Comparison of ENCODE assay signal across 19 cellular contexts in genomic region chr12:109897029-109897428, GRCh38. TPM values are rescaled to one million over a fixed set of nuclear protein-coding genes. Genes with fewer than 3 reads are reported as not detected.
A peak's percentile ranks its signal among the peaks of the same experiment; 100 is the strongest.
DNase-seq lines count a peak whose midpoint lies in the region; ATAC-seq, FAIRE-seq and TF ChIP-seq lines count a peak whose summit lies in the region.
"Had no signal": no experiment of that assay in that cellular context is flagged by ENCODE, and none has a peak within 500 bp of the region (broad histone marks: within the 10 kb centered on the region; RNA-seq: fewer than 3 reads in every experiment).

No MANE protein-coding gene starts in this region.

- no peak overlapping the region for H3K9ac ChIP-seq in IMR-90 (ENCODE audit: low read depth, low read length)
- H3K9ac ChIP-seq in K562 (ENCODE audit: insufficient read depth in 1 of 2, low read depth in 2 of 2, low read length in 2 of 2), result no peak overlapping the region
- peak overlapping the region; percentile 20 for H3K9ac ChIP-seq in trophoblast cell (ENCODE audit: low read length)
- H3K9ac ChIP-seq: GM23248 had no signal

- no peak overlapping the region for H2BK12ac ChIP-seq in trophoblast cell (ENCODE audit: low read length)

- dilution Hi-C loops in IMR-90 (cut with HindIII; ENCODE audit: low sequenced_read_pairs, unreplicated experiment), result no loop called here

- no peak overlapping the region for H2BK20ac ChIP-seq in IMR-90 (ENCODE audit: low read depth, low read length)

- peaks cover 6% of the 10 kb centered on the region; the same call in 1 of the 2 replicates for H3K9me1 ChIP-seq in IMR-90 (ENCODE audit: insufficient read depth, low read length)
- H3K9me1 ChIP-seq in K562 (ENCODE audit: control insufficient read depth, insufficient read depth, low read length), result no peaks in the 10 kb centered on the region

- H4K5ac ChIP-seq in IMR-90 (ENCODE audit: low read depth, low read length), result no peak overlapping the region

- H2AK5ac ChIP-seq in IMR-90 (ENCODE audit: low read depth, low read length), result no peak overlapping the region
- H2AK5ac ChIP-seq in trophoblast cell (ENCODE audit: low read length), result no peak overlapping the region

- H3K4me1 ChIP-seq in IMR-90 (ENCODE audit: control insufficient read depth, insufficient read depth, low read length) (peaks cover 3% of the 10 kb centered on the region; the same call in 1 of the 2 replicates), K562 (replicated peaks in 1 of 2; ENCODE audit: control insufficient read depth in 2 of 2, insufficient read depth in 2 of 2, low read length in 2 of 2) (peaks cover 4 to 10% of the 10 kb centered on the region in 2 experiments; a peak in 3 of 5 replicates), trophoblast cell (ENCODE audit: control insufficient read depth in 1 of 2, insufficient read depth in 2 of 2, low read length in 2 of 2) (peaks cover 2 to 5% of the 10 kb centered on the region in 2 experiments)

- no peak overlapping the region for H3K56ac ChIP-seq in IMR-90 (ENCODE audit: extremely low read depth, insufficient read depth, low read length)

- H2BK120ac ChIP-seq in IMR-90 (ENCODE audit: low read depth, low read length) (no peak overlapping the region), trophoblast cell (ENCODE audit: insufficient read depth, low read length, poor library complexity) (no peak overlapping the region)

- DNase-seq in IMR-90 (no peak), K562 (ENCODE audit: extremely low read depth in 1 of 4, low spot score in 3 of 4) (no peak), islet precursor cell (peak; percentile 40), trophoblast cell (no peak), T-helper 1 cell (no peak)
- DNase-seq: C1 segment of cervical spinal cord; Caco-2; CD4-positive, alpha-beta memory T cell; DMS153; DND-41; GM23248; H7 had no signal

- no peak overlapping the region for H3K4me3 ChIP-seq in IMR-90 (ENCODE audit: insufficient read depth, low read depth, low read length)
- no peak overlapping the region for H3K4me3 ChIP-seq in K562
- no peak overlapping the region for H3K4me3 ChIP-seq in trophoblast cell (ENCODE audit: low read depth, low read length)
- H3K4me3 ChIP-seq: GM12878, GM23248 had no signal

- no peak for TF ChIP-seq CTCF in IMR-90 (conservative IDR thresholded peaks at IDR 0.05; ENCODE audit: low read depth, low read length)
- no peak for TF ChIP-seq CTCF in K562 (IDR thresholded peaks at IDR 0.05 in 2 of 3, conservative IDR thresholded peaks at IDR 0.05 in 1 of 3; ENCODE audit: insufficient read depth in 2 of 3, low read depth in 1 of 3, low read length in 3 of 3)

- H3K14ac ChIP-seq in IMR-90 (replicated peaks; ENCODE audit: low read depth, low read length) (no peak overlapping the region), trophoblast cell (ENCODE audit: low read length) (no peak overlapping the region)

- H3K4ac ChIP-seq in IMR-90 (ENCODE audit: low read depth, low read length) (no peak overlapping the region), trophoblast cell (ENCODE audit: low read depth, low read length) (no peak overlapping the region)

- no peak overlapping the region for H3K4me2 ChIP-seq in IMR-90 (ENCODE audit: low read depth, low read length)
- H3K4me2 ChIP-seq in K562 (ENCODE audit: insufficient read depth, low read length), result no peak overlapping the region
- no peak overlapping the region for H3K4me2 ChIP-seq in trophoblast cell (ENCODE audit: low read length)

- H2BK5ac ChIP-seq in IMR-90 (ENCODE audit: low read depth, low read length, poor library complexity, severe bottlenecking) (no peak overlapping the region), trophoblast cell (ENCODE audit: low read depth, low read length, poor library complexity) (no peak overlapping the region)

- H3K23ac ChIP-seq in IMR-90 (ENCODE audit: low read depth, low read length), result no peak overlapping the region
- H3K23ac ChIP-seq in trophoblast cell (ENCODE audit: low read length), result no peak overlapping the region

- H4K12ac ChIP-seq in trophoblast cell (ENCODE audit: low read depth, low read length), result no peak overlapping the region

- H4K8ac ChIP-seq in IMR-90 (ENCODE audit: low read depth in 2 of 2, low read length in 2 of 2) (no peak overlapping the region), trophoblast cell (ENCODE audit: low read depth, low read length) (no peak overlapping the region)

- H4K91ac ChIP-seq in IMR-90 (ENCODE audit: insufficient read depth, low read depth, low read length) (no peak overlapping the region), trophoblast cell (ENCODE audit: low read depth, low read length) (no peak overlapping the region)

- no peak overlapping the region for H2BK15ac ChIP-seq in IMR-90 (ENCODE audit: low read depth, low read length)

- POLR2A ChIA-PET in IMR-90 (lab: Charles Lee; ENCODE audit: unreplicated experiment), result no interaction called here
- POLR2A ChIA-PET in K562 (lab: Yijun Ruan, JAX), result interaction anchor here (0.6 kb wide), 1 partner anchor 17 kb away, joined by 4 read pairs; no protein-coding TSS in a partner anchor

- H3K18ac ChIP-seq in IMR-90 (ENCODE audit: low read depth, low read length) (no peak overlapping the region), trophoblast cell (ENCODE audit: low read length) (no peak overlapping the region)

- intact Hi-C loops in IMR-90 (cut with micrococcal nuclease) (no loop called here), K562 (cut with micrococcal nuclease) (no loop called here)

- ATAC-seq in IMR-90 (ENCODE audit: low read depth), result no peak
- ATAC-seq in K562, result no peak
- no peak for ATAC-seq in GM21786 (IDR thresholded peaks at IDR 0.05; ENCODE audit: unreplicated experiment)
- no peak for ATAC-seq in GM19397 (IDR thresholded peaks at IDR 0.05; ENCODE audit: unreplicated experiment)
- ATAC-seq: GM12878, HCT116 had no signal

- H3K27ac ChIP-seq in IMR-90 (ENCODE audit: insufficient read depth, low read length) (no peak overlapping the region), K562 (ENCODE audit: extremely low read depth, low read depth, low read length) (no peak overlapping the region), trophoblast cell (ENCODE audit: low read depth, low read length) (no peak overlapping the region)
- H3K27ac ChIP-seq: GM23248 had no signal

- H3K36me3 ChIP-seq in IMR-90 (ENCODE audit: control insufficient read depth, insufficient read depth, low read length) (no peaks in the 10 kb centered on the region), K562 (ENCODE audit: control insufficient read depth, insufficient read depth, low read length) (no peaks in the 10 kb centered on the region), trophoblast cell (ENCODE audit: control insufficient read depth in 1 of 2, insufficient read depth in 2 of 2, low read length in 2 of 2) (no peaks in the 10 kb centered on the region)

- FAIRE-seq in K562 (lab: Jason Lieb, UNC), result no peak
- FAIRE-seq: G401.6, GM12878, GM19239, H1 had no signal

- H3K27me3 ChIP-seq in IMR-90 (ENCODE audit: control insufficient read depth, insufficient read depth, low read length) (no peaks in the 10 kb centered on the region; the same call in 1 of the 2 replicates), K562 (ENCODE audit: control insufficient read depth in 2 of 2, insufficient read depth in 2 of 2, low read length in 2 of 2) (peaks cover 2 to 15% of the 10 kb centered on the region in 2 experiments; a peak in 3 of 5 replicates), trophoblast cell (ENCODE audit: insufficient read depth, low read length) (no peaks in the 10 kb centered on the region)

- in situ Hi-C loops in IMR-90 (cut with MboI; ENCODE audit: low sequenced_read_pairs) (no loop called here), K562 (cut with MboI) (no loop called here)

- peaks cover 12 to 26% of the 10 kb centered on the region in 2 experiments for H3K79me1 ChIP-seq in IMR-90 (ENCODE audit: low read depth in 1 of 2, low read length in 2 of 2)
- peaks cover 5% of the 10 kb centered on the region for H3K79me1 ChIP-seq in trophoblast cell (ENCODE audit: low read length)

- WGBS in IMR-90 (ENCODE audit: extremely low coverage in 2 of 2, insufficient read length in 1 of 2), 2 experiments, result no CpG with 5 or more reads among the region's 6 CpGs
- 25% methylated on average over 5 of the region's 6 CpGs for WGBS in K562 (ENCODE audit: insufficient coverage, low coverage, missing lambda C conversion rate)
- WGBS in trophoblast cell (ENCODE audit: extremely low coverage, insufficient coverage, insufficient read length), result no CpG with 5 or more reads among the region's 6 CpGs

- H3K79me2 ChIP-seq in K562 (ENCODE audit: control insufficient read depth, insufficient read depth, low read length), result peaks cover 20% of the 10 kb centered on the region
- H3K79me2 ChIP-seq in trophoblast cell (ENCODE audit: control insufficient read depth, insufficient read depth, low read length, poor library complexity), result peaks cover 5% of the 10 kb centered on the region

- H3K9me3 ChIP-seq in IMR-90 (ENCODE audit: control insufficient read depth, insufficient read depth, low read length), result no peaks in the 10 kb centered on the region
- no peaks in the 10 kb centered on the region for H3K9me3 ChIP-seq in K562 (replicated peaks; ENCODE audit: control insufficient read depth, insufficient read depth, low read depth, low read length)
- H3K9me3 ChIP-seq in trophoblast cell (ENCODE audit: insufficient read depth, low read depth, low read length), result no peaks in the 10 kb centered on the region
- H3K9me3 ChIP-seq: Caco-2 had no signal

- H4K20me1 ChIP-seq in IMR-90 (ENCODE audit: insufficient read depth, low read length), result no peaks in the 10 kb centered on the region
- no peaks in the 10 kb centered on the region for H4K20me1 ChIP-seq in K562 (replicated peaks; ENCODE audit: control insufficient read depth, insufficient read depth, low read length)

- TF ChIP-seq POLR2A in IMR-90 (IDR thresholded peaks at IDR 0.05; ENCODE audit: low read depth, low read length), result no peak
- no peak for TF ChIP-seq POLR2A in K562 (conservative IDR thresholded peaks at IDR 0.05)

- no peak for TF ChIP-seq EP300 in K562 (IDR thresholded peaks at IDR 0.05; ENCODE audit: low read length)

- CTCF ChIA-PET in IMR-90 (lab: Yijun Ruan, JAX) (interaction anchor here (0.5 to 1.1 kb wide), 2 partner anchors 52 to 97 kb away, joined by 3 to 4 read pairs; no protein-coding TSS in a partner anchor), K562 (lab: Yijun Ruan, JAX; ENCODE audit: low intra/inter-chr PET ratio) (no interaction called here)

- H2AFZ ChIP-seq in IMR-90 (replicated peaks; ENCODE audit: low read length, poor library complexity) (peak overlapping the region; percentile 32), K562 (ENCODE audit: low read depth, low read length) (no peak overlapping the region), trophoblast cell (ENCODE audit: insufficient read depth, low read length, poor library complexity) (no peak overlapping the region)
- H2AFZ ChIP-seq: GM23248 had no signal

- TF ChIP-seq RAD21 in IMR-90 (IDR thresholded peaks at IDR 0.05; ENCODE audit: low read length) (no peak), K562 (CRISPR knock-in tag; conservative IDR thresholded peaks at IDR 0.05 in 1 of 2, IDR thresholded peaks at IDR 0.05 in 1 of 2) (no peak)

- BruUV-seq in IMR-90 (replicated peaks; lab: Mats Ljungman, UMichigan) (no TSS peak), K562 (replicated peaks; lab: Mats Ljungman, UMichigan) (no TSS peak)

- H2AK9ac ChIP-seq in IMR-90 (replicated peaks; ENCODE audit: low read depth, low read length, poor library complexity), result no peak overlapping the region

RNA-seq across cellular contexts. Expression of gene TCHP, which starts 3.0 kb away (rescaled TPM):
- total RNA-seq in IMR-90 (2012; rRNA removed) (6.1 and 11.4 TPM in 2 replicates), K562 (2014; rRNA removed) (19.7 and 27.7 TPM in 2 replicates), K562 (2014; rRNA removed; fragmentation: Illumina TruSeq; extraction: Trizol) (12.0 and 12.8 TPM in 2 replicates), K562 (2015; rRNA removed; fragmentation: Illumina TruSeq; extraction: Trizol) (19.7 and 22.4 TPM in 2 replicates), K562 (2021) (18.7 and 20.4 TPM in 2 replicates)
- polyA plus RNA-seq in IMR-90 (2012; rRNA removed) (10.9 and 13.4 TPM in 2 replicates), K562 (2011; rRNA removed) (13.7 and 15.0 TPM in 2 replicates), K562 (2014; fragmentation: Illumina TruSeq; extraction: Trizol) (19.4 and 20.2 TPM in 2 replicates), K562 (2014; fragmentation: Nextera tagmentation; extraction: Ambion mirVana) (1 to 10 TPM; 3.4 to 4.7 TPM), K562 (2014; rRNA removed) (29.6 and 30.4 TPM in 2 replicates)
- polyA plus RNA-seq in IMR-90 (2012; cell fraction: cytosol; rRNA removed), result 9.3 and 11.2 TPM in 2 replicates
- polyA plus RNA-seq in IMR-90 (2012; cell fraction: nucleus; rRNA removed; ENCODE audit: low replicate concordance), result 40.1 and 40.5 TPM in 2 replicates
- total RNA-seq in K562 (2011; cell fraction: chromatin; rRNA removed; ENCODE audit: low replicate concordance), result 38.1 and 49.8 TPM in 2 replicates
- 30.0 and 31.9 TPM in 2 replicates for total RNA-seq in K562 (2011; cell fraction: nucleolus; rRNA removed)
- 33.7 and 35.5 TPM in 2 replicates for total RNA-seq in K562 (2011; cell fraction: nucleoplasm; rRNA removed)
- 10.1 and 10.3 TPM in 2 replicates for polyA plus RNA-seq in K562 (2011; cell fraction: cytosol; rRNA removed)
- 28.9 and 31.1 TPM in 2 replicates for polyA plus RNA-seq in K562 (2011; cell fraction: nucleus; rRNA removed)
- 25.7 and 29.2 TPM in 2 replicates for polyA plus RNA-seq in K562 (2012)
- 8.3 and 10.1 TPM in 2 replicates for polyA minus RNA-seq in K562 (2011; rRNA and poly(A)+ RNA removed)
- 4.8 and 7.6 TPM in 2 replicates for polyA minus RNA-seq in K562 (2011; cell fraction: cytosol; rRNA and poly(A)+ RNA removed)
- 9.8 and 13.4 TPM in 2 replicates for polyA minus RNA-seq in K562 (2011; cell fraction: nucleus; rRNA and poly(A)+ RNA removed)
- polyA plus RNA-seq in trophoblast cell (2013), result 5.9 and 6.2 TPM in 2 replicates

RNA-seq across cellular contexts. Expression of gene GLTP, which starts 16.7 kb away (rescaled TPM):
- 58.4 and 67.2 TPM in 2 replicates for total RNA-seq in IMR-90 (2012; rRNA removed)
- 32.5 and 34.4 TPM in 2 replicates for polyA plus RNA-seq in IMR-90 (2012; rRNA removed)
- polyA plus RNA-seq in IMR-90 (2012; cell fraction: cytosol; rRNA removed), result 23.4 and 23.7 TPM in 2 replicates
- 5.7 and 6.9 TPM in 2 replicates for polyA plus RNA-seq in IMR-90 (2012; cell fraction: nucleus; rRNA removed; ENCODE audit: low replicate concordance)
- total RNA-seq in K562 (2011; cell fraction: chromatin; rRNA removed; ENCODE audit: low replicate concordance), result 2.4 and 3.1 TPM in 2 replicates
- 1.8 and 2.0 TPM in 2 replicates for total RNA-seq in K562 (2011; cell fraction: nucleolus; rRNA removed)
- total RNA-seq in K562 (2011; cell fraction: nucleoplasm; rRNA removed), result 2.1 and 2.7 TPM in 2 replicates
- 6.9 and 10.7 TPM in 2 replicates for total RNA-seq in K562 (2014; rRNA removed)
- 7.2 and 7.8 TPM in 2 replicates for total RNA-seq in K562 (2014; rRNA removed; fragmentation: Illumina TruSeq; extraction: Trizol)
- 5.3 and 6.1 TPM in 2 replicates for total RNA-seq in K562 (2015; rRNA removed; fragmentation: Illumina TruSeq; extraction: Trizol)
- 6.0 and 6.6 TPM in 2 replicates for total RNA-seq in K562 (2021)
- 4.7 and 4.9 TPM in 2 replicates for polyA plus RNA-seq in K562 (2011; rRNA removed)
- polyA plus RNA-seq in K562 (2011; cell fraction: cytosol; rRNA removed), result 3.7 and 4.8 TPM in 2 replicates
- 0.81 and 1.2 TPM in 2 replicates for polyA plus RNA-seq in K562 (2011; cell fraction: nucleus; rRNA removed)
- polyA plus RNA-seq in K562 (2012), result 7.0 and 9.7 TPM in 2 replicates
- polyA plus RNA-seq in K562 (2014; fragmentation: Illumina TruSeq; extraction: Trizol), result 7.8 and 8.3 TPM in 2 replicates
- 1 to 10 TPM; 4.4 to 5.0 TPM for polyA plus RNA-seq in K562 (2014; fragmentation: Nextera tagmentation; extraction: Ambion mirVana)
- polyA plus RNA-seq in K562 (2014; rRNA removed), result 5.7 and 6.1 TPM in 2 replicates
- polyA minus RNA-seq in K562 (2011; rRNA and poly(A)+ RNA removed), result 5.7 and 6.3 TPM in 2 replicates
- 6.8 and 13.3 TPM in 2 replicates for polyA minus RNA-seq in K562 (2011; cell fraction: cytosol; rRNA and poly(A)+ RNA removed)
- polyA minus RNA-seq in K562 (2011; cell fraction: nucleus; rRNA and poly(A)+ RNA removed), result 0.67 and 1.00 TPM in 2 replicates
- polyA plus RNA-seq in trophoblast cell (2013), result 20.7 and 21.0 TPM in 2 replicates
